Comparison of ENCODE assay signal across 1 cellular context in the genomic region with DNA sequence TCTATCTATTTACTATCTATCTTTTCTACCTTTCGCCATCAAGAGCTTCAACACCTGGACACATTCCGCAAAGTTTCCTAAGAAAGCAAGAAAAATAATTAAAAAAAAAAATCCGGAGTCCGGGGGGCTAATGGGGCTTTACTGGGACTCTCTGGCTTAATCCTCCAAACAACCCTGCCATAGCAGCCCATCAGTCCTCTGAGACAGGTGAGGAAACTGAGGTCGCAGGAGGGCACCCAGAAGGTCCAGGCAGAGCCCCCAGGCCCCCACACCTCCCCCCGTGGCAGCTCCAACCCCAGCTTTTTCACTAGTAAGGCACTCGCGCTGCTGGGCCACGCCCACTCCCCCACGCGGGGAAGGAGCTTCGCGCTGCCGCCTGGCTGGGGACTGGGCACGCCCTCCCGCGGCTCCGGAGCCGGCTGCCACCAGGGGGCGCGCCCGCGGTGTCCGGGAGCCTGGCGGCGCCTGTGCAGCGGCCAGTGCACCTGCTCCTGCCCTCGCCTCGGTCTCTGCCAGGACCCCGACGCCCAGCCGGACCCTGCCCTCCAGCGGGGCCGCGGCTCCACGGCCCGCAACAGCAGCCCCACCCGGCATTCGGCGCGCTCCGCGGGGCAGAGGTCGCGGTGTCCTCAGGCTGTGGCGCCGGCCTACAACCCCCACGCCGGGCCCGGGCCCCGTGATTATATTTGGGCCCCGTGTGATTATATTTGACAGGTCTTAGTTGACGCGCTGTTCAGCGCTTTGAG.
A peak's percentile ranks its signal among the peaks of the same experiment; 100 is the strongest.
TF ChIP-seq lines count a peak whose summit lies in the region.

No MANE protein-coding gene starts in this region.

TF ChIP-seq in K562, 482 proteins besides CTCF, POLR2A, EP300 and RAD21 (continued from another document and continues in another):
- TF ChIP-seq, protein P1, sequence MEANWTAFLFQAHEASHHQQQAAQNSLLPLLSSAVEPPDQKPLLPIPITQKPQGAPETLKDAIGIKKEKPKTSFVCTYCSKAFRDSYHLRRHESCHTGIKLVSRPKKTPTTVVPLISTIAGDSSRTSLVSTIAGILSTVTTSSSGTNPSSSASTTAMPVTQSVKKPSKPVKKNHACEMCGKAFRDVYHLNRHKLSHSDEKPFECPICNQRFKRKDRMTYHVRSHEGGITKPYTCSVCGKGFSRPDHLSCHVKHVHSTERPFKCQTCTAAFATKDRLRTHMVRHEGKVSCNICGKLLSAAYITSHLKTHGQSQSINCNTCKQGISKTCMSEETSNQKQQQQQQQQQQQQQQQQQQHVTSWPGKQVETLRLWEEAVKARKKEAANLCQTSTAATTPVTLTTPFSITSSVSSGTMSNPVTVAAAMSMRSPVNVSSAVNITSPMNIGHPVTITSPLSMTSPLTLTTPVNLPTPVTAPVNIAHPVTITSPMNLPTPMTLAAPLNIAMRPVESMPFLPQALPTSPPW (CRISPR knock-in tag; IDR thresholded peaks at IDR 0.05), result peak; percentile 32
- TF ChIP-seq SNRNP70 (optimal IDR thresholded peaks at IDR 0.05; ENCODE audit: low read depth, low read length), result no peak
- TF ChIP-seq, protein P2, sequence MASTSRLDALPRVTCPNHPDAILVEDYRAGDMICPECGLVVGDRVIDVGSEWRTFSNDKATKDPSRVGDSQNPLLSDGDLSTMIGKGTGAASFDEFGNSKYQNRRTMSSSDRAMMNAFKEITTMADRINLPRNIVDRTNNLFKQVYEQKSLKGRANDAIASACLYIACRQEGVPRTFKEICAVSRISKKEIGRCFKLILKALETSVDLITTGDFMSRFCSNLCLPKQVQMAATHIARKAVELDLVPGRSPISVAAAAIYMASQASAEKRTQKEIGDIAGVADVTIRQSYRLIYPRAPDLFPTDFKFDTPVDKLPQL (IDR thresholded peaks at IDR 0.05; ENCODE audit: extremely low read depth, insufficient read length), result no peak
- peak; percentile 71 for TF ChIP-seq FIP1L1 (IDR thresholded peaks at IDR 0.05; ENCODE audit: low read depth, low read length, poor library complexity, severe bottlenecking)
- TF ChIP-seq, protein P3, sequence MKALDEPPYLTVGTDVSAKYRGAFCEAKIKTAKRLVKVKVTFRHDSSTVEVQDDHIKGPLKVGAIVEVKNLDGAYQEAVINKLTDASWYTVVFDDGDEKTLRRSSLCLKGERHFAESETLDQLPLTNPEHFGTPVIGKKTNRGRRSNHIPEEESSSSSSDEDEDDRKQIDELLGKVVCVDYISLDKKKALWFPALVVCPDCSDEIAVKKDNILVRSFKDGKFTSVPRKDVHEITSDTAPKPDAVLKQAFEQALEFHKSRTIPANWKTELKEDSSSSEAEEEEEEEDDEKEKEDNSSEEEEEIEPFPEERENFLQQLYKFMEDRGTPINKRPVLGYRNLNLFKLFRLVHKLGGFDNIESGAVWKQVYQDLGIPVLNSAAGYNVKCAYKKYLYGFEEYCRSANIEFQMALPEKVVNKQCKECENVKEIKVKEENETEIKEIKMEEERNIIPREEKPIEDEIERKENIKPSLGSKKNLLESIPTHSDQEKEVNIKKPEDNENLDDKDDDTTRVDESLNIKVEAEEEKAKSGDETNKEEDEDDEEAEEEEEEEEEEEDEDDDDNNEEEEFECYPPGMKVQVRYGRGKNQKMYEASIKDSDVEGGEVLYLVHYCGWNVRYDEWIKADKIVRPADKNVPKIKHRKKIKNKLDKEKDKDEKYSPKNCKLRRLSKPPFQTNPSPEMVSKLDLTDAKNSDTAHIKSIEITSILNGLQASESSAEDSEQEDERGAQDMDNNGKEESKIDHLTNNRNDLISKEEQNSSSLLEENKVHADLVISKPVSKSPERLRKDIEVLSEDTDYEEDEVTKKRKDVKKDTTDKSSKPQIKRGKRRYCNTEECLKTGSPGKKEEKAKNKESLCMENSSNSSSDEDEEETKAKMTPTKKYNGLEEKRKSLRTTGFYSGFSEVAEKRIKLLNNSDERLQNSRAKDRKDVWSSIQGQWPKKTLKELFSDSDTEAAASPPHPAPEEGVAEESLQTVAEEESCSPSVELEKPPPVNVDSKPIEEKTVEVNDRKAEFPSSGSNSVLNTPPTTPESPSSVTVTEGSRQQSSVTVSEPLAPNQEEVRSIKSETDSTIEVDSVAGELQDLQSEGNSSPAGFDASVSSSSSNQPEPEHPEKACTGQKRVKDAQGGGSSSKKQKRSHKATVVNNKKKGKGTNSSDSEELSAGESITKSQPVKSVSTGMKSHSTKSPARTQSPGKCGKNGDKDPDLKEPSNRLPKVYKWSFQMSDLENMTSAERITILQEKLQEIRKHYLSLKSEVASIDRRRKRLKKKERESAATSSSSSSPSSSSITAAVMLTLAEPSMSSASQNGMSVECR (CRISPR knock-in tag; IDR thresholded peaks at IDR 0.05), result peak; percentile 81
- no peak for TF ChIP-seq GTF2E2 (tag; IDR thresholded peaks at IDR 0.05)
- TF ChIP-seq FOXM1 (IDR thresholded peaks at IDR 0.05; ENCODE audit: low read depth), result no peak
- no peak for TF ChIP-seq FOXM1 (CRISPR knock-in tag; IDR thresholded peaks at IDR 0.05; ENCODE audit: low read depth)
- TF ChIP-seq ATF1 (CRISPR knock-in tag; IDR thresholded peaks at IDR 0.05), result no peak
- TF ChIP-seq ATF1 (tag; IDR thresholded peaks at IDR 0.05), result 0 out of 2 replicates have a peak, but pooled peaks have one; percentile 28
- no peak for TF ChIP-seq MCM2 (IDR thresholded peaks at IDR 0.05; ENCODE audit: low read depth)
- no peak for TF ChIP-seq CHD1 (IDR thresholded peaks at IDR 0.05; ENCODE audit: low read length)
- no peak for TF ChIP-seq ZNF239 (CRISPR knock-in tag; IDR thresholded peaks at IDR 0.05)
- no peak for TF ChIP-seq RBFOX2 (IDR thresholded peaks at IDR 0.05; ENCODE audit: low read depth, low read length)
- TF ChIP-seq KLF13 (tag; IDR thresholded peaks at IDR 0.05; ENCODE audit: borderline replicate concordance, low read depth), result 0 out of 2 replicates have a peak, but pooled peaks have one; percentile 44
- peak; percentile 41; the same call in 1 of the 2 replicates for TF ChIP-seq JUND (IDR thresholded peaks at IDR 0.05; ENCODE audit: borderline replicate concordance, low read depth, low read length)
- no peak; the same call in 2 of the 3 replicates for TF ChIP-seq JUND (tag; IDR thresholded peaks at IDR 0.05; ENCODE audit: borderline replicate concordance, low read depth, low read length)
- no peak for TF ChIP-seq PML (IDR thresholded peaks at IDR 0.05; ENCODE audit: low read length)
- TF ChIP-seq SIRT6 (IDR thresholded peaks at IDR 0.05; ENCODE audit: low read depth, low read length), result no peak
- TF ChIP-seq ZNF282 (CRISPR knock-in tag; IDR thresholded peaks at IDR 0.05), result peak; percentile 52; the same call in 1 of the 2 replicates
- no peak for TF ChIP-seq ZNF583 (CRISPR knock-in tag; IDR thresholded peaks at IDR 0.05)
- TF ChIP-seq TAF7 (tag; IDR thresholded peaks at IDR 0.05), result no peak
- peak; percentile 65 for TF ChIP-seq MYC (IDR thresholded peaks at IDR 0.05; ENCODE audit: low read depth, low read length)
- TF ChIP-seq MYC (CRISPR knock-in tag; IDR thresholded peaks at IDR 0.05; ENCODE audit: borderline replicate concordance, low read depth), result no peak
- TF ChIP-seq IFI16 (CRISPR knock-in tag; IDR thresholded peaks at IDR 0.05), result no peak
- TF ChIP-seq TBP (optimal IDR thresholded peaks at IDR 0.05; ENCODE audit: low read depth, low read length), result no peak
- TF ChIP-seq KHSRP (IDR thresholded peaks at IDR 0.05), result no peak
- TF ChIP-seq, protein P4, sequence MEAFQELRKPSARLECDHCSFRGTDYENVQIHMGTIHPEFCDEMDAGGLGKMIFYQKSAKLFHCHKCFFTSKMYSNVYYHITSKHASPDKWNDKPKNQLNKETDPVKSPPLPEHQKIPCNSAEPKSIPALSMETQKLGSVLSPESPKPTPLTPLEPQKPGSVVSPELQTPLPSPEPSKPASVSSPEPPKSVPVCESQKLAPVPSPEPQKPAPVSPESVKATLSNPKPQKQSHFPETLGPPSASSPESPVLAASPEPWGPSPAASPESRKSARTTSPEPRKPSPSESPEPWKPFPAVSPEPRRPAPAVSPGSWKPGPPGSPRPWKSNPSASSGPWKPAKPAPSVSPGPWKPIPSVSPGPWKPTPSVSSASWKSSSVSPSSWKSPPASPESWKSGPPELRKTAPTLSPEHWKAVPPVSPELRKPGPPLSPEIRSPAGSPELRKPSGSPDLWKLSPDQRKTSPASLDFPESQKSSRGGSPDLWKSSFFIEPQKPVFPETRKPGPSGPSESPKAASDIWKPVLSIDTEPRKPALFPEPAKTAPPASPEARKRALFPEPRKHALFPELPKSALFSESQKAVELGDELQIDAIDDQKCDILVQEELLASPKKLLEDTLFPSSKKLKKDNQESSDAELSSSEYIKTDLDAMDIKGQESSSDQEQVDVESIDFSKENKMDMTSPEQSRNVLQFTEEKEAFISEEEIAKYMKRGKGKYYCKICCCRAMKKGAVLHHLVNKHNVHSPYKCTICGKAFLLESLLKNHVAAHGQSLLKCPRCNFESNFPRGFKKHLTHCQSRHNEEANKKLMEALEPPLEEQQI (IDR thresholded peaks at IDR 0.05), result no peak
- no peak for TF ChIP-seq PCBP1 (IDR thresholded peaks at IDR 0.05; ENCODE audit: low read depth, low read length, poor library complexity, severe bottlenecking)
- TF ChIP-seq, protein P5, sequence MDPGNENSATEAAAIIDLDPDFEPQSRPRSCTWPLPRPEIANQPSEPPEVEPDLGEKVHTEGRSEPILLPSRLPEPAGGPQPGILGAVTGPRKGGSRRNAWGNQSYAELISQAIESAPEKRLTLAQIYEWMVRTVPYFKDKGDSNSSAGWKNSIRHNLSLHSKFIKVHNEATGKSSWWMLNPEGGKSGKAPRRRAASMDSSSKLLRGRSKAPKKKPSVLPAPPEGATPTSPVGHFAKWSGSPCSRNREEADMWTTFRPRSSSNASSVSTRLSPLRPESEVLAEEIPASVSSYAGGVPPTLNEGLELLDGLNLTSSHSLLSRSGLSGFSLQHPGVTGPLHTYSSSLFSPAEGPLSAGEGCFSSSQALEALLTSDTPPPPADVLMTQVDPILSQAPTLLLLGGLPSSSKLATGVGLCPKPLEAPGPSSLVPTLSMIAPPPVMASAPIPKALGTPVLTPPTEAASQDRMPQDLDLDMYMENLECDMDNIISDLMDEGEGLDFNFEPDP (CRISPR knock-in tag; IDR thresholded peaks at IDR 0.05), result no peak
- TF ChIP-seq KAT7 (CRISPR knock-in tag; IDR thresholded peaks at IDR 0.05; ENCODE audit: borderline replicate concordance), result no peak
- TF ChIP-seq ZNF766 (CRISPR knock-in tag; conservative IDR thresholded peaks at IDR 0.05), result no peak
- TF ChIP-seq, protein P6, sequence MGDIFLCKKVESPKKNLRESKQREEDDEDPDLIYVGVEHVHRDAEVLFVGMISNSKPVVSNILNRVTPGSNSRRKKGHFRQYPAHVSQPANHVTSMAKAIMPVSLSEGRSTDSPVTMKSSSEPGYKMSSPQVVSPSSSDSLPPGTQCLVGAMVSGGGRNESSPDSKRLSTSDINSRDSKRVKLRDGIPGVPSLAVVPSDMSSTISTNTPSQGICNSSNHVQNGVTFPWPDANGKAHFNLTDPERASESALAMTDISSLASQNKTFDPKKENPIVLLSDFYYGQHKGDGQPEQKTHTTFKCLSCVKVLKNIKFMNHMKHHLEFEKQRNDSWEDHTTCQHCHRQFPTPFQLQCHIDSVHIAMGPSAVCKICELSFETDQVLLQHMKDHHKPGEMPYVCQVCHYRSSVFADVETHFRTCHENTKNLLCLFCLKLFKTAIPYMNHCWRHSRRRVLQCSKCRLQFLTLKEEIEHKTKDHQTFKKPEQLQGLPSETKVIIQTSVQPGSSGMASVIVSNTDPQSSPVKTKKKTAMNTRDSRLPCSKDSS (IDR thresholded peaks at IDR 0.05; ENCODE audit: low read depth, partially characterized antibody), result no peak
- no peak; the same call in 1 of the 2 replicates for TF ChIP-seq FOXK1 (CRISPR knock-in tag; IDR thresholded peaks at IDR 0.05; ENCODE audit: borderline replicate concordance)
- no peak for TF ChIP-seq NUFIP1 (IDR thresholded peaks at IDR 0.05; ENCODE audit: partially characterized antibody)
- TF ChIP-seq, protein P7, sequence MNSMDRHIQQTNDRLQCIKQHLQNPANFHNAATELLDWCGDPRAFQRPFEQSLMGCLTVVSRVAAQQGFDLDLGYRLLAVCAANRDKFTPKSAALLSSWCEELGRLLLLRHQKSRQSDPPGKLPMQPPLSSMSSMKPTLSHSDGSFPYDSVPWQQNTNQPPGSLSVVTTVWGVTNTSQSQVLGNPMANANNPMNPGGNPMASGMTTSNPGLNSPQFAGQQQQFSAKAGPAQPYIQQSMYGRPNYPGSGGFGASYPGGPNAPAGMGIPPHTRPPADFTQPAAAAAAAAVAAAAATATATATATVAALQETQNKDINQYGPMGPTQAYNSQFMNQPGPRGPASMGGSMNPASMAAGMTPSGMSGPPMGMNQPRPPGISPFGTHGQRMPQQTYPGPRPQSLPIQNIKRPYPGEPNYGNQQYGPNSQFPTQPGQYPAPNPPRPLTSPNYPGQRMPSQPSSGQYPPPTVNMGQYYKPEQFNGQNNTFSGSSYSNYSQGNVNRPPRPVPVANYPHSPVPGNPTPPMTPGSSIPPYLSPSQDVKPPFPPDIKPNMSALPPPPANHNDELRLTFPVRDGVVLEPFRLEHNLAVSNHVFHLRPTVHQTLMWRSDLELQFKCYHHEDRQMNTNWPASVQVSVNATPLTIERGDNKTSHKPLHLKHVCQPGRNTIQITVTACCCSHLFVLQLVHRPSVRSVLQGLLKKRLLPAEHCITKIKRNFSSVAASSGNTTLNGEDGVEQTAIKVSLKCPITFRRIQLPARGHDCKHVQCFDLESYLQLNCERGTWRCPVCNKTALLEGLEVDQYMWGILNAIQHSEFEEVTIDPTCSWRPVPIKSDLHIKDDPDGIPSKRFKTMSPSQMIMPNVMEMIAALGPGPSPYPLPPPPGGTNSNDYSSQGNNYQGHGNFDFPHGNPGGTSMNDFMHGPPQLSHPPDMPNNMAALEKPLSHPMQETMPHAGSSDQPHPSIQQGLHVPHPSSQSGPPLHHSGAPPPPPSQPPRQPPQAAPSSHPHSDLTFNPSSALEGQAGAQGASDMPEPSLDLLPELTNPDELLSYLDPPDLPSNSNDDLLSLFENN (IDR thresholded peaks at IDR 0.05; ENCODE audit: low read depth in 2 of 2, low read length in 2 of 2), result 0 out of 4 replicates have a peak, but pooled peaks of 1 of the 2 experiments have one; percentile 35
- TF ChIP-seq MTF1 (CRISPR knock-in tag; IDR thresholded peaks at IDR 0.05; ENCODE audit: borderline replicate concordance), result no peak
- TF ChIP-seq GTF2F1 (IDR thresholded peaks at IDR 0.05; ENCODE audit: low read depth, low read length), result no peak
- TF ChIP-seq, protein P8, sequence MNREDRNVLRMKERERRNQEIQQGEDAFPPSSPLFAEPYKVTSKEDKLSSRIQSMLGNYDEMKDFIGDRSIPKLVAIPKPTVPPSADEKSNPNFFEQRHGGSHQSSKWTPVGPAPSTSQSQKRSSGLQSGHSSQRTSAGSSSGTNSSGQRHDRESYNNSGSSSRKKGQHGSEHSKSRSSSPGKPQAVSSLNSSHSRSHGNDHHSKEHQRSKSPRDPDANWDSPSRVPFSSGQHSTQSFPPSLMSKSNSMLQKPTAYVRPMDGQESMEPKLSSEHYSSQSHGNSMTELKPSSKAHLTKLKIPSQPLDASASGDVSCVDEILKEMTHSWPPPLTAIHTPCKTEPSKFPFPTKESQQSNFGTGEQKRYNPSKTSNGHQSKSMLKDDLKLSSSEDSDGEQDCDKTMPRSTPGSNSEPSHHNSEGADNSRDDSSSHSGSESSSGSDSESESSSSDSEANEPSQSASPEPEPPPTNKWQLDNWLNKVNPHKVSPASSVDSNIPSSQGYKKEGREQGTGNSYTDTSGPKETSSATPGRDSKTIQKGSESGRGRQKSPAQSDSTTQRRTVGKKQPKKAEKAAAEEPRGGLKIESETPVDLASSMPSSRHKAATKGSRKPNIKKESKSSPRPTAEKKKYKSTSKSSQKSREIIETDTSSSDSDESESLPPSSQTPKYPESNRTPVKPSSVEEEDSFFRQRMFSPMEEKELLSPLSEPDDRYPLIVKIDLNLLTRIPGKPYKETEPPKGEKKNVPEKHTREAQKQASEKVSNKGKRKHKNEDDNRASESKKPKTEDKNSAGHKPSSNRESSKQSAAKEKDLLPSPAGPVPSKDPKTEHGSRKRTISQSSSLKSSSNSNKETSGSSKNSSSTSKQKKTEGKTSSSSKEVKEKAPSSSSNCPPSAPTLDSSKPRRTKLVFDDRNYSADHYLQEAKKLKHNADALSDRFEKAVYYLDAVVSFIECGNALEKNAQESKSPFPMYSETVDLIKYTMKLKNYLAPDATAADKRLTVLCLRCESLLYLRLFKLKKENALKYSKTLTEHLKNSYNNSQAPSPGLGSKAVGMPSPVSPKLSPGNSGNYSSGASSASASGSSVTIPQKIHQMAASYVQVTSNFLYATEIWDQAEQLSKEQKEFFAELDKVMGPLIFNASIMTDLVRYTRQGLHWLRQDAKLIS (CRISPR knock-in tag; IDR thresholded peaks at IDR 0.05), result no peak
